Comparison of ENCODE assay signal across 1 cellular context in genomic region chr7:137873524-137873923, GRCh38.
TF ChIP-seq lines count a peak whose summit lies in the region.

No MANE protein-coding gene starts in this region.

TF ChIP-seq in SK-N-SH, 30 proteins besides CTCF, POLR2A, EP300 and RAD21 (continued from another document):
- TF ChIP-seq SMC3 (IDR thresholded peaks at IDR 0.05; ENCODE audit: low read depth, low read length): no peak
- TF ChIP-seq MXI1 (IDR thresholded peaks at IDR 0.05; ENCODE audit: low read depth, low read length): no peak
- no peak for TF ChIP-seq TAF1 (IDR thresholded peaks at IDR 0.05; ENCODE audit: borderline replicate concordance, low read depth, low read length)
- TF ChIP-seq, protein P1, sequence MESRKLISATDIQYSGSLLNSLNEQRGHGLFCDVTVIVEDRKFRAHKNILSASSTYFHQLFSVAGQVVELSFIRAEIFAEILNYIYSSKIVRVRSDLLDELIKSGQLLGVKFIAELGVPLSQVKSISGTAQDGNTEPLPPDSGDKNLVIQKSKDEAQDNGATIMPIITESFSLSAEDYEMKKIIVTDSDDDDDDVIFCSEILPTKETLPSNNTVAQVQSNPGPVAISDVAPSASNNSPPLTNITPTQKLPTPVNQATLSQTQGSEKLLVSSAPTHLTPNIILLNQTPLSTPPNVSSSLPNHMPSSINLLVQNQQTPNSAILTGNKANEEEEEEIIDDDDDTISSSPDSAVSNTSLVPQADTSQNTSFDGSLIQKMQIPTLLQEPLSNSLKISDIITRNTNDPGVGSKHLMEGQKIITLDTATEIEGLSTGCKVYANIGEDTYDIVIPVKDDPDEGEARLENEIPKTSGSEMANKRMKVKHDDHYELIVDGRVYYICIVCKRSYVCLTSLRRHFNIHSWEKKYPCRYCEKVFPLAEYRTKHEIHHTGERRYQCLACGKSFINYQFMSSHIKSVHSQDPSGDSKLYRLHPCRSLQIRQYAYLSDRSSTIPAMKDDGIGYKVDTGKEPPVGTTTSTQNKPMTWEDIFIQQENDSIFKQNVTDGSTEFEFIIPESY (IDR thresholded peaks at IDR 0.05; ENCODE audit: borderline replicate concordance, low read depth): no peak
- TF ChIP-seq RFX5 (IDR thresholded peaks at IDR 0.05; ENCODE audit: low read length): no peak
- no peak for TF ChIP-seq ELF1 (IDR thresholded peaks at IDR 0.05)
- TF ChIP-seq USF2 (IDR thresholded peaks at IDR 0.05; ENCODE audit: borderline replicate concordance, low read depth, low read length): no peak
- TF ChIP-seq EZH2phosphoT487 (IDR thresholded peaks at IDR 0.05; ENCODE audit: borderline replicate concordance, low read depth): no peak
- TF ChIP-seq, protein P2, sequence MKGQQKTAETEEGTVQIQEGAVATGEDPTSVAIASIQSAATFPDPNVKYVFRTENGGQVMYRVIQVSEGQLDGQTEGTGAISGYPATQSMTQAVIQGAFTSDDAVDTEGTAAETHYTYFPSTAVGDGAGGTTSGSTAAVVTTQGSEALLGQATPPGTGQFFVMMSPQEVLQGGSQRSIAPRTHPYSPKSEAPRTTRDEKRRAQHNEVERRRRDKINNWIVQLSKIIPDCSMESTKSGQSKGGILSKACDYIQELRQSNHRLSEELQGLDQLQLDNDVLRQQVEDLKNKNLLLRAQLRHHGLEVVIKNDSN (IDR thresholded peaks at IDR 0.05; ENCODE audit: borderline replicate concordance, low read depth): no peak
- no peak for TF ChIP-seq RCOR1 (IDR thresholded peaks at IDR 0.05; ENCODE audit: low read length)
- TF ChIP-seq FOXJ3 (CRISPR knock-in tag; IDR thresholded peaks at IDR 0.05): no peak
- TF ChIP-seq FOSL2 (IDR thresholded peaks at IDR 0.05; ENCODE audit: borderline replicate concordance, low read depth): peak; percentile 35; the same call in 1 of the 2 replicates
- TF ChIP-seq, protein P3, sequence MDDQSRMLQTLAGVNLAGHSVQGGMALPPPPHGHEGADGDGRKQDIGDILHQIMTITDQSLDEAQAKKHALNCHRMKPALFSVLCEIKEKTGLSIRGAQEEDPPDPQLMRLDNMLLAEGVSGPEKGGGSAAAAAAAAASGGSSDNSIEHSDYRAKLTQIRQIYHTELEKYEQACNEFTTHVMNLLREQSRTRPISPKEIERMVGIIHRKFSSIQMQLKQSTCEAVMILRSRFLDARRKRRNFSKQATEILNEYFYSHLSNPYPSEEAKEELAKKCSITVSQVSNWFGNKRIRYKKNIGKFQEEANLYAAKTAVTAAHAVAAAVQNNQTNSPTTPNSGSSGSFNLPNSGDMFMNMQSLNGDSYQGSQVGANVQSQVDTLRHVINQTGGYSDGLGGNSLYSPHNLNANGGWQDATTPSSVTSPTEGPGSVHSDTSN (IDR thresholded peaks at IDR 0.05): no peak
- no peak for TF ChIP-seq RXRA (IDR thresholded peaks at IDR 0.05; ENCODE audit: borderline replicate concordance, low read depth)
- TF ChIP-seq MAX (IDR thresholded peaks at IDR 0.05; ENCODE audit: low read depth): 0 out of 2 replicates have a peak, but pooled peaks have one; percentile 15
- no peak for TF ChIP-seq CHD2 (IDR thresholded peaks at IDR 0.05; ENCODE audit: low read length, partially characterized antibody)
- peak; percentile 57 for TF ChIP-seq TCF12 (IDR thresholded peaks at IDR 0.05)
- no peak for TF ChIP-seq MEF2A (IDR thresholded peaks at IDR 0.05; ENCODE audit: borderline replicate concordance, low read depth)
- no peak for TF ChIP-seq NRF1 (IDR thresholded peaks at IDR 0.05; ENCODE audit: low read depth, low read length)
- no peak for TF ChIP-seq TEAD4 (IDR thresholded peaks at IDR 0.05; ENCODE audit: borderline replicate concordance, insufficient read depth)
- TF ChIP-seq GATA2 (CRISPR knock-in tag; IDR thresholded peaks at IDR 0.05): no peak
- no peak for TF ChIP-seq POLR2AphosphoS5 (IDR thresholded peaks at IDR 0.05; ENCODE audit: low read depth, low read length)
- TF ChIP-seq JUND (IDR thresholded peaks at IDR 0.05): peak; percentile 44; the same call in 1 of the 2 replicates
- TF ChIP-seq FOXM1 (IDR thresholded peaks at IDR 0.05; ENCODE audit: low read depth): no peak
